ENCODE assay signal across 16 cellular contexts in genomic region chr11:23313001-23313400, GRCh38.
"Had no signal": no experiment of that assay in that cellular context is flagged by ENCODE, and none has a peak within 500 bp of the region (broad histone marks: within the 10 kb centered on the region; RNA-seq: fewer than 3 reads in every experiment).

No MANE protein-coding gene starts in this region.

- DNase-seq: activated CD4-positive, alpha-beta T cell treated with anti-CD3 and anti-CD28 coated beads for 36 hours; activated CD8-positive, alpha-beta memory T cell treated with anti-CD3 and anti-CD28 coated beads, Interleukin-2, amount 50 U/mL, for 48 hours; activated CD8-positive, alpha-beta T cell treated with anti-CD3 and anti-CD28 coated beads, Interleukin-2, amount 10 ng/mL, durations not matched to agents 7 days and 5 days; activated naive CD4-positive, alpha-beta T cell; dorsolateral prefrontal cortex; glutamatergic neuron; immature natural killer cell; left cardiac atrium; psoas muscle; sigmoid colon; stimulated activated CD4-positive, alpha-beta T cell treated with anti-CD3 and anti-CD28 coated beads, Interleukin-12 subunit alpha, Interleukin-12 subunit beta, amount 100 ng/mL, for 4 hours; stimulated activated CD4-positive, alpha-beta T cell treated with anti-CD3 and anti-CD28 coated beads, Interleukin-2, amount 100 ng/mL, for 48 hours; stimulated activated naive CD4-positive, alpha-beta T cell treated with Interleukin-2 at 50 U/mL for 16 hours; T1000; WERI-Rb-1 had no signal

- H3K9me3 ChIP-seq: suprapubic skin had no signal

- H3K27ac ChIP-seq: dorsolateral prefrontal cortex, psoas muscle, sigmoid colon, suprapubic skin, WERI-Rb-1 had no signal

- H3K36me3 ChIP-seq: sigmoid colon, suprapubic skin, WERI-Rb-1 had no signal

- H3K4me1 ChIP-seq: psoas muscle, sigmoid colon, suprapubic skin had no signal

- ATAC-seq: activated CD4-positive, alpha-beta T cell treated with anti-CD3 and anti-CD28 coated beads for 36 hours; activated CD8-positive, alpha-beta T cell treated with anti-CD3 and anti-CD28 coated beads, Interleukin-2, amount 10 ng/mL, durations not matched to agents 7 days and 5 days; left cardiac atrium; psoas muscle had no signal

- H3K4me3 ChIP-seq: dorsolateral prefrontal cortex, psoas muscle, sigmoid colon, suprapubic skin had no signal

- H3K27me3 ChIP-seq: dorsolateral prefrontal cortex, sigmoid colon, suprapubic skin had no signal
